Comparison of ENCODE assay signal across 8 cellular contexts in the genomic region with DNA sequence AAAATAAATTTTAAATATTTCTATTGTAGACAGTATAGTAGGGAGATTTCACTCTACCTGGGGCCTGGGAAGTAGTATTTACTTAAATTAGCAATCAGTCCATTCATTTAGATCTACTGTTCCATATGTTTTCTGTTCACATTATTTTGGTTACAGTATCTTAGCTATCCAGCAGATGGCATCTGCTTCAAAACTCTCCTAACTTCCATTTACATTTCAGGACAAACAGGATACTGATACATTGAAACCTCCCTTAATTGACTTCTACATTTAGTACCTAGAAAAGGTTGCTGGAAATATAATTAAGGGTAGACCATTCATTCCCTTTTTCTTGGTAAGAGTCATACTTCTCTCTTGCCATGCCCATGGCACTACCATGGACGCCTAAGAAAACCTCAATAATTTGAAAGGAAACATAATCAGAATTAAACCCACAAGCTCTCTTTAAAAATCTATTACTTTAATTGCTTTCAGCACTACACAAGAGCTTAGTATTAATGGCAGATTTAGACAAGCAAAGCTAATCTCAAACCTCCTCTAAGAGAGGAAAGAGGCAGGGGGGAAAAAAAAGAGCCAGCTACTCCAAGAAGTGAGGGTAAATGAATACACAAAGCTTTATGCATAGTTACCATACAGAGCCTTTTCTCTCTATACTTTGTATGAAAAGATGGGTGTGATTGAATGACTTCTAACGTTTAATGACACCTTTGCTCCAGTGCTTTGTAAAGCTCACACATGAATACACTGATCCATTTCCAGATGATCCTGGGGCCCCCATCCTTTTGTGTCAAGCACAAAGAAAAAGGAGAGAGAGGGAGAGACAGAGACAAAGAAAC.
DNase-seq lines count a peak whose midpoint lies in the region; ATAC-seq and TF ChIP-seq lines count a peak whose summit lies in the region.

No MANE protein-coding gene starts in this region.

- peak overlapping the region; percentile 45 to 77 for H3K27ac Mint-ChIP-seq in natural killer cell treated with Interleukin-12 subunit alpha and Interleukin-12 subunit beta and Interleukin-15 and Interleukin-18, amount 100 ng/mL, for 72 hours

- peaks cover 25 to 34% of the 10 kb centered on the region in 2 donors for H3K4me1 Mint-ChIP-seq in natural killer cell treated with Interleukin-12 subunit alpha and Interleukin-12 subunit beta and Interleukin-15 and Interleukin-18, amount 100 ng/mL, for 72 hours (ENCODE audit: low read depth in 2 of 2)

- no peaks in the 10 kb centered on the region for H3K27me3 Mint-ChIP-seq in natural killer cell treated with Interleukin-12 subunit alpha and Interleukin-12 subunit beta and Interleukin-15 and Interleukin-18, amount 100 ng/mL, for 72 hours

- H3K4me3 Mint-ChIP-seq in natural killer cell treated with Interleukin-12 subunit alpha and Interleukin-12 subunit beta and Interleukin-15 and Interleukin-18, amount 100 ng/mL, for 72 hours, result no peak overlapping the region

- peak; percentile 44 for TF ChIP-seq CTCF in HFF-Myc (IDR thresholded peaks at IDR 0.05; ENCODE audit: low read depth, low read length, missing control alignments)
- TF ChIP-seq CTCF in epithelial cell of proximal tubule (conservative IDR thresholded peaks at IDR 0.05; ENCODE audit: low read depth, low read length), result peak; percentile 62

- no peak overlapping the region for H3K4me3 ChIP-seq in HFF-Myc (replicated peaks; ENCODE audit: low read depth, low read length)
- H3K4me3 ChIP-seq in epithelial cell of proximal tubule (ENCODE audit: low read depth, low read length), result no peak overlapping the region

- no peak for ATAC-seq in natural killer cell treated with Interleukin-12 subunit alpha and Interleukin-12 subunit beta and Interleukin-15 and Interleukin-18, amount 100 ng/mL, for 72 hours
- no peak for ATAC-seq in GM21390 (IDR thresholded peaks at IDR 0.05; ENCODE audit: unreplicated experiment)

- no peaks in the 10 kb centered on the region for H3K9me3 Mint-ChIP-seq in natural killer cell treated with Interleukin-12 subunit alpha and Interleukin-12 subunit beta and Interleukin-15 and Interleukin-18, amount 100 ng/mL, for 72 hours

- DNase-seq in COR-L47 (lab: John Stamatoyannopoulos, UW) (peak; percentile 46), HFF-Myc (ENCODE audit: extremely low read depth, low read depth) (no peak), RPMI7951 (ENCODE audit: low read depth) (peak; percentile 66), epithelial cell of proximal tubule (ENCODE audit: low read depth) (no peak), NCI-H128 (lab: John Stamatoyannopoulos, UW; ENCODE audit: unreplicated experiment) (no peak)
- no peak for DNase-seq in natural killer cell treated with Interleukin-12 subunit alpha and Interleukin-12 subunit beta and Interleukin-15 and Interleukin-18, amount 100 ng/mL, for 72 hours (ENCODE audit: low spot score)
- DNase-seq in activated naive CD4-positive, alpha-beta T cell treated with Interleukin-2 at 50 U/mL for 16 hours, result no peak

- H3K36me3 Mint-ChIP-seq in natural killer cell treated with Interleukin-12 subunit alpha and Interleukin-12 subunit beta and Interleukin-15 and Interleukin-18, amount 100 ng/mL, for 72 hours, result peaks cover 6% of the 10 kb centered on the region

Comparison
In these comparisons a context has a peak if more than half of its experiments do, and no peak if none do; other contexts are left out.
1. DNase-seq: peak in COR-L47 (single experiment) and RPMI7951 (single experiment); none in HFF-Myc (single experiment), epithelial cell of proximal tubule (single experiment), natural killer cell treated with Interleukin-12 subunit alpha and Interleukin-12 subunit beta and Interleukin-15 and Interleukin-18, amount 100 ng/mL, for 72 hours (single experiment), NCI-H128 (single experiment) and activated naive CD4-positive, alpha-beta T cell treated with Interleukin-2 at 50 U/mL for 16 hours (single experiment).